Comparison of ENCODE assay signal across 8 cellular contexts in genomic region chr7:104982308-104982755, GRCh38. TPM values are rescaled to one million over a fixed set of nuclear protein-coding genes. Genes with fewer than 3 reads are reported as not detected.
DNase-seq lines count a peak whose midpoint lies in the region; ATAC-seq lines count a peak whose summit lies in the region.

No MANE protein-coding gene starts in this region.

- peaks cover 12% of the 10 kb centered on the region for H3K36me3 Mint-ChIP-seq in stimulated activated naive CD8-positive, alpha-beta T cell treated with anti-CD3 and anti-CD28 coated beads, Interleukin-15, Interleukin-2, amounts not matched to agents 100 ng/mL and 50 ng/mL, for 24 hours (ENCODE audit: low read depth)

- H3K27me3 Mint-ChIP-seq in stimulated activated naive CD8-positive, alpha-beta T cell treated with anti-CD3 and anti-CD28 coated beads, Interleukin-15, Interleukin-2, amounts not matched to agents 100 ng/mL and 50 ng/mL, for 24 hours, result no peaks in the 10 kb centered on the region

- peaks cover 84% of the 10 kb centered on the region for H3K4me1 Mint-ChIP-seq in stimulated activated naive CD8-positive, alpha-beta T cell treated with anti-CD3 and anti-CD28 coated beads, Interleukin-15, Interleukin-2, amounts not matched to agents 100 ng/mL and 50 ng/mL, for 24 hours (ENCODE audit: low read depth)

- no peak for ATAC-seq in stimulated activated naive CD8-positive, alpha-beta T cell treated with anti-CD3 and anti-CD28 coated beads, Interleukin-15, Interleukin-2, amounts not matched to agents 100 U/mL and 50 U/mL, for 24 hours
- no peak for ATAC-seq in GM18909 (IDR thresholded peaks at IDR 0.05; ENCODE audit: poor library complexity, unreplicated experiment)

- H3K27me3 ChIP-seq in mucosa of rectum (ENCODE audit: control insufficient read depth in 2 of 2, insufficient read depth in 2 of 2, low read length in 2 of 2), result no peaks in the 10 kb centered on the region

- H3K4me1 ChIP-seq in mucosa of rectum (ENCODE audit: control insufficient read depth in 2 of 2, insufficient read depth in 2 of 2, low read length in 2 of 2), result peaks cover 63 to 82% of the 10 kb centered on the region in 2 donors

- peak overlapping the region; percentile 98 for H3K4me3 Mint-ChIP-seq in stimulated activated naive CD8-positive, alpha-beta T cell treated with anti-CD3 and anti-CD28 coated beads, Interleukin-15, Interleukin-2, amounts not matched to agents 100 ng/mL and 50 ng/mL, for 24 hours

- H3K27ac ChIP-seq in mucosa of rectum (ENCODE audit: low read depth in 2 of 2, low read length in 2 of 2), result peak overlapping the region; percentile 97 to 100

- peak overlapping the region in 1 of 2 donors; percentile 88 for H3K4me3 ChIP-seq in mucosa of rectum (ENCODE audit: low read length in 2 of 2)

- peaks cover 0 to 4% of the 10 kb centered on the region in 2 donors for H3K36me3 ChIP-seq in mucosa of rectum (ENCODE audit: control insufficient read depth in 2 of 2, insufficient read depth in 2 of 2, low read length in 2 of 2)

- H3K9me3 Mint-ChIP-seq in stimulated activated naive CD8-positive, alpha-beta T cell treated with anti-CD3 and anti-CD28 coated beads, Interleukin-15, Interleukin-2, amounts not matched to agents 100 ng/mL and 50 ng/mL, for 24 hours, result no peaks in the 10 kb centered on the region

- in situ Hi-C loops in KBM-7 (cut with MboI; ENCODE audit: low pct_unique_long_range_greater_than_20kb, low sequenced_read_pairs), result no loop called here

- no peak for DNase-seq in stimulated activated naive CD8-positive, alpha-beta T cell treated with anti-CD3 and anti-CD28 coated beads, Interleukin-15, Interleukin-2, amounts not matched to agents 100 U/mL and 50 U/mL, for 24 hours
- peak; percentile 60 for DNase-seq in amniotic epithelial cell (ENCODE audit: low read depth)
- DNase-seq in KBM-7, result no peak
- DNase-seq in stimulated activated naive CD4-positive, alpha-beta T cell treated with Interleukin-2 at 50 U/mL for 16 hours (lab: John Stamatoyannopoulos, UW), result no peak
- no peak for DNase-seq in H4 (ENCODE audit: low spot score)

- peak overlapping the region; percentile 60 to 97 for H3K9ac ChIP-seq in mucosa of rectum (ENCODE audit: low read depth in 1 of 2, low read length in 2 of 2)

- H3K27ac Mint-ChIP-seq in stimulated activated naive CD8-positive, alpha-beta T cell treated with anti-CD3 and anti-CD28 coated beads, Interleukin-15, Interleukin-2, amounts not matched to agents 100 ng/mL and 50 ng/mL, for 24 hours, result peak overlapping the region; percentile 100

- H3K9me3 ChIP-seq in mucosa of rectum (ENCODE audit: control insufficient read depth in 2 of 2, low read length in 2 of 2), result no peaks in the 10 kb centered on the region

RNA-seq across cellular contexts. Expression of gene KMT2E, which starts 31.7 kb away (rescaled TPM):
- total RNA-seq in H4 (2014; rRNA removed; shearing (Covaris generic)), result 19.4 and 38.2 TPM in 2 replicates
